Comparison of ENCODE assay signal across 15 cellular contexts in genomic region chr1:62727656-62728396, GRCh38. TPM values are rescaled to one million over a fixed set of nuclear protein-coding genes. Genes with fewer than 3 reads are reported as not detected.
DNase-seq lines count a peak whose midpoint lies in the region; ATAC-seq and TF ChIP-seq lines count a peak whose summit lies in the region.
"Had no signal": no experiment of that assay in that cellular context is flagged by ENCODE, and none has a peak within 500 bp of the region (broad histone marks: within the 10 kb centered on the region; RNA-seq: fewer than 3 reads in every experiment).

No MANE protein-coding gene starts in this region.

- no peak overlapping the region for H3K4me3 ChIP-seq in IMR-90 (ENCODE audit: insufficient read depth, low read depth, low read length)
- H3K4me3 ChIP-seq in mesenchymal stem cell (ENCODE audit: insufficient read depth in 1 of 2, low read depth in 1 of 2, low read length in 2 of 2), result peak overlapping the region in 1 of 2 experiments; percentile 37
- no peak overlapping the region for H3K4me3 ChIP-seq in Peyer's patch

- H2AFZ ChIP-seq in IMR-90 (replicated peaks; ENCODE audit: low read length, poor library complexity) (no peak overlapping the region), mesenchymal stem cell (ENCODE audit: low read depth, low read length) (no peak overlapping the region)

- H3K23ac ChIP-seq in IMR-90 (ENCODE audit: low read depth, low read length) (0 out of 2 replicates have a peak overlapping the region, but pooled peaks have one; percentile 2), mesenchymal stem cell (ENCODE audit: low read length in 2 of 2) (no peak overlapping the region)

- no peaks in the 10 kb centered on the region for H3K9me1 ChIP-seq in IMR-90 (ENCODE audit: insufficient read depth, low read length)

- H3K14ac ChIP-seq in IMR-90 (replicated peaks; ENCODE audit: low read depth, low read length) (0 out of 2 replicates have a peak overlapping the region, but pooled peaks have one; percentile 3), mesenchymal stem cell (ENCODE audit: low read length in 2 of 2) (no peak overlapping the region)

- no peak overlapping the region for H2AK9ac ChIP-seq in IMR-90 (replicated peaks; ENCODE audit: low read depth, low read length, poor library complexity)

- H3K27me3 ChIP-seq in IMR-90 (ENCODE audit: control insufficient read depth, insufficient read depth, low read length) (no peaks in the 10 kb centered on the region), mesenchymal stem cell (ENCODE audit: control insufficient read depth in 1 of 2, insufficient read depth in 1 of 2, low read length in 2 of 2) (no peaks in the 10 kb centered on the region), Peyer's patch (no peaks in the 10 kb centered on the region)

- peak overlapping the region in 1 of 5 experiments; percentile 11 for H3K4me3 Mint-ChIP-seq in brain

- H4K8ac ChIP-seq in IMR-90 (ENCODE audit: low read depth in 2 of 2, low read length in 2 of 2), result peak overlapping the region in 1 of 2 experiments; percentile 12; a peak in 1 of 4 replicates
- H4K8ac ChIP-seq in mesenchymal stem cell (ENCODE audit: low read length), result no peak overlapping the region

- POLR2A ChIA-PET in IMR-90 (lab: Charles Lee; ENCODE audit: unreplicated experiment), result interaction anchor here (0.7 kb wide), 1 partner anchor 8 kb away, joined by 5 read pairs; no protein-coding TSS in a partner anchor

- H3K79me1 ChIP-seq in IMR-90 (ENCODE audit: low read depth in 1 of 2, low read length in 2 of 2) (no peaks in the 10 kb centered on the region; a peak in 1 of 4 replicates), mesenchymal stem cell (replicated peaks; ENCODE audit: low read length, poor library complexity, severe bottlenecking) (no peaks in the 10 kb centered on the region)

- H2BK5ac ChIP-seq in IMR-90 (ENCODE audit: low read depth, low read length, poor library complexity, severe bottlenecking) (peak overlapping the region; percentile 86), mesenchymal stem cell (ENCODE audit: low read depth, low read length, poor library complexity, severe bottlenecking) (no peak overlapping the region)

- TF ChIP-seq CTCF in IMR-90 (conservative IDR thresholded peaks at IDR 0.05; ENCODE audit: low read depth, low read length) (no peak), brain (conservative IDR thresholded peaks at IDR 0.05) (no peak), Peyer's patch (IDR thresholded peaks at IDR 0.05) (no peak)

- TF ChIP-seq RAD21 in IMR-90 (IDR thresholded peaks at IDR 0.05; ENCODE audit: low read length), result no peak

- H2BK15ac ChIP-seq in IMR-90 (ENCODE audit: low read depth, low read length) (no peak overlapping the region), mesenchymal stem cell (ENCODE audit: low read depth, poor library complexity, severe bottlenecking) (no peak overlapping the region)

- H3K27ac ChIP-seq in IMR-90 (ENCODE audit: insufficient read depth, low read length) (no peak overlapping the region), mesenchymal stem cell (ENCODE audit: low read length, poor library complexity, severe bottlenecking) (no peak overlapping the region), Peyer's patch (no peak overlapping the region)

- peak overlapping the region; percentile 26; the same call in 1 of the 2 replicates for H2BK20ac ChIP-seq in IMR-90 (ENCODE audit: low read depth, low read length)

- BruUV-seq in IMR-90 (replicated peaks; lab: Mats Ljungman, UMichigan), result no TSS peak

- ATAC-seq in IMR-90 (ENCODE audit: low read depth), result peak; percentile 30
- ATAC-seq: activated naive CD4-positive, alpha-beta T cell treated with anti-CD3 and anti-CD28 coated beads, Interleukin-2, amount 50 U/mL, for 72 hours; HCT116; left colon had no signal

- CTCF ChIA-PET in IMR-90 (lab: Yijun Ruan, JAX), result no interaction called here

- H2BK120ac ChIP-seq in IMR-90 (ENCODE audit: low read depth, low read length) (0 out of 2 replicates have a peak overlapping the region, but pooled peaks have one; percentile 36), mesenchymal stem cell (ENCODE audit: low read depth, low read length) (no peak overlapping the region)

- H3K36me3 ChIP-seq in IMR-90 (ENCODE audit: control insufficient read depth, insufficient read depth, low read length) (no peaks in the 10 kb centered on the region), mesenchymal stem cell (ENCODE audit: control insufficient read depth in 1 of 2, insufficient read depth in 2 of 2, low read depth in 1 of 2, low read length in 2 of 2) (no peaks in the 10 kb centered on the region), Peyer's patch (no peaks in the 10 kb centered on the region)

- H3K4me2 ChIP-seq in IMR-90 (ENCODE audit: low read depth, low read length), result peak overlapping the region; percentile 43; the same call in 1 of the 2 replicates
- H3K4me2 ChIP-seq in mesenchymal stem cell (ENCODE audit: low read length, poor library complexity, severe bottlenecking), result no peak overlapping the region

- H2AK5ac ChIP-seq in IMR-90 (ENCODE audit: low read depth, low read length) (peak overlapping the region; percentile 56; the same call in 1 of the 2 replicates), mesenchymal stem cell (ENCODE audit: low read length, severe bottlenecking) (no peak overlapping the region)

- H3K27ac Mint-ChIP-seq in brain, result peak overlapping the region; percentile 15 to 71 (median 62)
- H3K27ac Mint-ChIP-seq: activated naive CD4-positive, alpha-beta T cell treated with anti-CD3 and anti-CD28 coated beads, Interleukin-2, amount 50 U/mL, for 72 hours had no signal

- no peaks in the 10 kb centered on the region for H3K9me3 ChIP-seq in IMR-90 (ENCODE audit: control insufficient read depth, insufficient read depth, low read length)
- H3K9me3 ChIP-seq in mesenchymal stem cell (ENCODE audit: control insufficient read depth, low read length), result no peaks in the 10 kb centered on the region
- no peaks in the 10 kb centered on the region for H3K9me3 ChIP-seq in Peyer's patch

- H3K36me3 Mint-ChIP-seq in brain, result no peaks in the 10 kb centered on the region
- H3K36me3 Mint-ChIP-seq: activated naive CD4-positive, alpha-beta T cell treated with anti-CD3 and anti-CD28 coated beads, Interleukin-2, amount 50 U/mL, for 72 hours had no signal

- in situ Hi-C loops in IMR-90 (cut with MboI; ENCODE audit: low sequenced_read_pairs), result loop anchor here (25.0 kb wide), 1 partner anchor 541 kb away; the partner anchor contains the start of gene L1TD1

- DNase-seq in EH (ENCODE audit: low read depth) (peak; percentile 30), IMR-90 (peak; percentile 43), mesenchymal stem cell (no peak), Peyer's patch (no peak), activated T-cell treated with anti-CD3 and anti-CD28 coated beads for 4 hours (no peak)
- no peak for DNase-seq in stimulated activated naive CD4-positive, alpha-beta T cell (lab: John Stamatoyannopoulos, UW)
- DNase-seq: activated CD4-positive, alpha-beta T cell treated with anti-CD3 and anti-CD28 coated beads, Interleukin-2, amount 50 U/mL, for 48 hours; activated T-cell treated with anti-CD3 and anti-CD28 coated beads, Interleukin-2, amount 50 U/mL, for 1 hour; left colon; NCI-H1417 treated with DMSO at 0.1 percent for 48 hours; stimulated activated CD4-positive, alpha-beta T cell treated with anti-CD3 and anti-CD28 coated beads, Interleukin-2, amount 100 ng/mL, for 48 hours; SW 1271 had no signal

- peak overlapping the region; percentile 60; the same call in 1 of the 2 replicates for H3K18ac ChIP-seq in IMR-90 (ENCODE audit: low read depth, low read length)
- no peak overlapping the region for H3K18ac ChIP-seq in mesenchymal stem cell (ENCODE audit: low read depth in 1 of 2, low read length in 2 of 2)

- H3K9me3 Mint-ChIP-seq in brain, result peaks cover 0 to 3% (median 0%) of the 10 kb centered on the region in 5 experiments
- H3K9me3 Mint-ChIP-seq: activated naive CD4-positive, alpha-beta T cell treated with anti-CD3 and anti-CD28 coated beads, Interleukin-2, amount 50 U/mL, for 72 hours had no signal

- no peak overlapping the region; the same call in 1 of the 2 replicates for H4K5ac ChIP-seq in IMR-90 (ENCODE audit: low read depth, low read length)

- H3K9ac ChIP-seq in IMR-90 (ENCODE audit: low read depth, low read length) (no peak overlapping the region), mesenchymal stem cell (ENCODE audit: low read length) (peak overlapping the region; percentile 74)

- H3K56ac ChIP-seq in IMR-90 (ENCODE audit: extremely low read depth, insufficient read depth, low read length), result no peak overlapping the region

- TF ChIP-seq POLR2A in IMR-90 (IDR thresholded peaks at IDR 0.05; ENCODE audit: low read depth, low read length) (no peak), Peyer's patch (IDR thresholded peaks at IDR 0.05) (no peak)

- H3K4me1 ChIP-seq in IMR-90 (ENCODE audit: control insufficient read depth, insufficient read depth, low read length) (peaks cover 11% of the 10 kb centered on the region), mesenchymal stem cell (ENCODE audit: control insufficient read depth, insufficient read depth, low read depth, low read length) (no peaks in the 10 kb centered on the region), Peyer's patch (peaks cover 0 to 14% (median 2%) of the 10 kb centered on the region in 4 donors)

- dilution Hi-C loops in IMR-90 (cut with HindIII; ENCODE audit: low sequenced_read_pairs, unreplicated experiment), result no loop called here

- WGBS in IMR-90 (ENCODE audit: extremely low coverage in 2 of 2, insufficient read length in 1 of 2), 2 experiments, result 71% methylated on average over 1 of the region's 5 CpGs; no CpG with 5 or more reads in 1 of the 2 experiments
- WGBS in mesenchymal stem cell, result 97% methylated on average over 4 of the region's 5 CpGs

- H4K20me1 ChIP-seq in IMR-90 (ENCODE audit: insufficient read depth, low read length), result no peaks in the 10 kb centered on the region

- peaks cover 50% of the 10 kb centered on the region for H3K4me1 Mint-ChIP-seq in brain

- H4K91ac ChIP-seq in IMR-90 (ENCODE audit: insufficient read depth, low read depth, low read length), result peak overlapping the region; percentile 27; the same call in 1 of the 2 replicates
- H4K91ac ChIP-seq in mesenchymal stem cell (ENCODE audit: low read length), result no peak overlapping the region

- H3K27me3 Mint-ChIP-seq in brain, result peaks cover 8% of the 10 kb centered on the region

- H3K4ac ChIP-seq in IMR-90 (ENCODE audit: low read depth, low read length), result peak overlapping the region; percentile 48; the same call in 1 of the 2 replicates
- no peak overlapping the region for H3K4ac ChIP-seq in mesenchymal stem cell (ENCODE audit: low read depth in 1 of 2, low read length in 2 of 2)

- intact Hi-C loops in IMR-90 (cut with micrococcal nuclease), result no loop called here

- no peak overlapping the region for H2BK12ac ChIP-seq in mesenchymal stem cell (ENCODE audit: low read length in 2 of 2)

RNA-seq across cellular contexts. Expression of gene DOCK7, which starts 39.6 kb away (rescaled TPM):
- 97.7 and 108 TPM in 2 replicates for total RNA-seq in IMR-90 (2012; rRNA removed)
- 31.9 and 38.0 TPM in 2 replicates for polyA plus RNA-seq in IMR-90 (2012; rRNA removed)
- polyA plus RNA-seq in IMR-90 (2012; cell fraction: cytosol; rRNA removed), result 10.5 and 16.0 TPM in 2 replicates
- 8.5 and 49.0 TPM in 2 replicates for polyA plus RNA-seq in IMR-90 (2012; cell fraction: nucleus; rRNA removed; ENCODE audit: low replicate concordance)
- 17.5 TPM for polyA plus RNA-seq in brain (ENCODE audit: insufficient read depth, low read depth, low replicate concordance)
- polyA plus RNA-seq in mesenchymal stem cell (2013, experiment 1 of 2), result 35.9 TPM
- 37.5 TPM for polyA plus RNA-seq in mesenchymal stem cell (2013, experiment 2 of 2)
- total RNA-seq in Peyer's patch, result 10 to 100 TPM; 33.4 to 52.0 (median 46.8) TPM

RNA-seq across cellular contexts. Expression of gene ATG4C, which starts 56.1 kb away (rescaled TPM):
- total RNA-seq in IMR-90 (2012; rRNA removed) (7.2 and 9.7 TPM in 2 replicates), Peyer's patch (10 to 100 TPM in 2 of 4 donors, 1 to 10 TPM in 1, under 1 TPM in 1; 0.85 to 32.2 (median 11.7) TPM)
- polyA plus RNA-seq in IMR-90 (2012; rRNA removed) (3.8 and 4.7 TPM in 2 replicates), brain (ENCODE audit: insufficient read depth, low read depth, low replicate concordance) (8.4 TPM)
- polyA plus RNA-seq in IMR-90 (2012; cell fraction: cytosol; rRNA removed), result 0.14 and 1.1 TPM in 2 replicates
- 0.04 and 1.7 TPM in 2 replicates for polyA plus RNA-seq in IMR-90 (2012; cell fraction: nucleus; rRNA removed; ENCODE audit: low replicate concordance)
- polyA plus RNA-seq in mesenchymal stem cell (2013, experiment 1 of 2), result 3.1 TPM
- polyA plus RNA-seq in mesenchymal stem cell (2013, experiment 2 of 2), result 3.2 TPM

Comparison
In these comparisons a context has a peak if more than half of its experiments do, and no peak if none do; other contexts are left out.
1. DNase-seq: peak in EH (single experiment) and IMR-90 (single experiment); none in mesenchymal stem cell (single experiment), Peyer's patch (0 of 3), stimulated activated naive CD4-positive, alpha-beta T cell (0 of 6) and activated T-cell treated with anti-CD3 and anti-CD28 coated beads for 4 hours (single experiment).